In genomic region chr1:46442317-46443161, GRCh38 we compare ENCODE assay signal across 8 cellular contexts. TPM values are rescaled to one million over a fixed set of nuclear protein-coding genes. Genes with fewer than 3 reads are reported as not detected.
DNase-seq lines count a peak whose midpoint lies in the region; ATAC-seq and TF ChIP-seq lines count a peak whose summit lies in the region.

No MANE protein-coding gene starts in this region.

- TF ChIP-seq EP300 in esophagus muscularis mucosa (IDR thresholded peaks at IDR 0.05): no peak

- H3K4me3 Mint-ChIP-seq in naive B cell: peak overlapping the region in 7 of 8 donors; percentile 62 to 89 (median 80)

- DNase-seq in AG20443 (ENCODE audit: low spot score) (peak; percentile 87), NOMO-1 treated with dmso at 0.1 percent for 144 hours (lab: John Stamatoyannopoulos, UW; ENCODE audit: unreplicated experiment) (peak; percentile 58), activated T-cell treated with anti-CD3 and anti-CD28 coated beads for 48 hours (ENCODE audit: low read depth) (peak; percentile 69), esophagus muscularis mucosa (ENCODE audit: extremely low spot score) (peak; percentile 95), naive B cell (peak; percentile 44)
- DNase-seq in stimulated activated CD8-positive, alpha-beta memory T cell treated with anti-CD3 and anti-CD28 coated beads, Interleukin-7, amount 100 ng/mL, for 48 hours (ENCODE audit: extremely low read depth in 1 of 2, low read depth in 1 of 2): peak; percentile 50 to 52

- TF ChIP-seq POLR2A in esophagus muscularis mucosa (IDR thresholded peaks at IDR 0.05; ENCODE audit: low read depth): no peak

- peak; percentile 76 for ATAC-seq in GM18868 (IDR thresholded peaks at IDR 0.05; ENCODE audit: unreplicated experiment)
- ATAC-seq in HG03520 (IDR thresholded peaks at IDR 0.05; ENCODE audit: unreplicated experiment): peak; percentile 54
- ATAC-seq in naive B cell (ENCODE audit: low read depth in 2 of 2): peak; percentile 55 to 58

- H3K9me3 ChIP-seq in esophagus muscularis mucosa: no peaks in the 10 kb centered on the region

- H3K9me3 Mint-ChIP-seq in naive B cell: no peaks in the 10 kb centered on the region

- H3K4me1 Mint-ChIP-seq in naive B cell: peaks cover 19 to 24% (median 19%) of the 10 kb centered on the region in 3 donors

- H3K36me3 ChIP-seq in esophagus muscularis mucosa: no peaks in the 10 kb centered on the region

- intact Hi-C loops in esophagus muscularis mucosa (cut with DNase I): no loop called here

- WGBS in esophagus muscularis mucosa: 11% methylated on average over 23 of the region's 25 CpGs

- H3K27ac Mint-ChIP-seq in naive B cell: peak overlapping the region in 1 of 6 donors; percentile 21

- TF ChIP-seq CTCF in esophagus muscularis mucosa (IDR thresholded peaks at IDR 0.05): peak; percentile 81 to 93 (median 91)

- no peak overlapping the region for H3K27ac ChIP-seq in esophagus muscularis mucosa (replicated peaks in 1 of 4)

- peaks cover 0 to 24% (median 5%) of the 10 kb centered on the region in 4 donors for H3K27me3 ChIP-seq in esophagus muscularis mucosa

- peaks cover 0 to 15% (median 13%) of the 10 kb centered on the region in 4 donors for H3K4me1 ChIP-seq in esophagus muscularis mucosa

- peak overlapping the region; percentile 42 to 53 (median 44) for H3K4me3 ChIP-seq in esophagus muscularis mucosa

- H3K36me3 Mint-ChIP-seq in naive B cell: no peaks in the 10 kb centered on the region

- H3K27me3 Mint-ChIP-seq in naive B cell: peaks cover 29 to 59% (median 55%) of the 10 kb centered on the region in 3 donors

RNA-seq across cellular contexts. Expression of gene DMBX1, which starts 47.1 kb away (rescaled TPM):
- not detected for total RNA-seq in esophagus muscularis mucosa
- not detected for polyA plus RNA-seq in naive B cell (ENCODE audit: low read depth in 6 of 6)

RNA-seq across cellular contexts. Expression of gene FAAH, which starts 48.4 kb away (rescaled TPM):
- 10 to 100 TPM in 1 of 4 donors, 1 to 10 TPM in 3; 3.7 to 10.6 (median 8.4) TPM for total RNA-seq in esophagus muscularis mucosa
- 1 to 10 TPM in 1 of 6 donors, under 1 TPM in 2, not detected in 3; 0.34 to 1.4 (median 0.61) TPM for polyA plus RNA-seq in naive B cell (ENCODE audit: low read depth in 6 of 6)

Comparison
In these comparisons a context has a peak if more than half of its experiments do, and no peak if none do; other contexts are left out.
1. DNase-seq: peak in every context shown above with its lines; median percentile 95 in esophagus muscularis mucosa; 87 in AG20443; 69 in activated T-cell treated with anti-CD3 and anti-CD28 coated beads for 48 hours; 58 in NOMO-1 treated with dmso at 0.1 percent for 144 hours; 51 in stimulated activated CD8-positive, alpha-beta memory T cell treated with anti-CD3 and anti-CD28 coated beads, Interleukin-7, amount 100 ng/mL, for 48 hours; 44 in naive B cell.